Comparison of ENCODE assay signal across 8 cellular contexts in the genomic region with DNA sequence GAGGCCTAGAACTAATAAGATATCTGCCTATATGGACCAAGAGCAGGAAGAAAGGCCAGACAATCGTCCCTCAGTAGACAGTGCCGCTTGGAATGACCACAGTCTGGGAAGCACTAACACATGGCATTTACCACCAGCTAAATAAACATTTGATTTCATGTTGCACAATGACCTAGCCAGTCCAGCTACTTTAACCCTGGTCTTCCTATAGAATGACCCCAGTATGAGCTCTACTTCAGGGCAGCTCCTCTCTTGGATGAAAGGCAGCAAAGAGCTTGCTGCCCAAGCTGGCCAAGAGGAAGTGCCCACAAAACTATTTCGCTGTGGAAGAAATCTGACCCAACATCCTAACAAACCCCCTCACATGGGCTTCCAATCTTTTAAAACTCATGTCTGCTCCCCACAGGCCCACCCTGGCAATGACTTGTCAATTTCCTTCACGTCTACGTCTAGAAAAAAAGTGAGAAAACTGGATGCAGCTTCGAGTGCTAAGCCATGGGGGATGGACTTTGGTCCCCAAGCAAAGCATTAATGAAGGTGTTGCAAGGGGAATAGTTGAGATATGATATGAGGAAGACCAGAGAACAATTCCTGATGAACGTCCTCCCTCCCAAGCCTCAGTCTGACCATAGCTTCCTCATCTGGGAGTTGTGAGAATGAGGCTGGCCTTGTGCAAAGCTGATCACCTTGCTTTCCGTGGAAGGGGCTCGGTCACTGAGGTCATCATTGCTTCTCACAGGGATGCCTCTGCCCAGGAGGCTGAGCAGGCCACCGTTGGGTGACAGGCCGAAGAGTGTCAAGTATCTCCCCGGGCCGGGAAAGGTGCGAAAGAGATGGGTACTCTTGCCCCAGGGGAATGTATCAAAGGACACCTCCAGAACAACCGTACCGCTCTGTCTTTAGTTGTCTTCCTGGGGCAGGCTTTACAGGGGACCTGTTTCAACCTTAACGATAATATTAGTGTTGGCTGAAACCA. TPM values are rescaled to one million over a fixed set of nuclear protein-coding genes. Genes with fewer than 3 reads are reported as not detected.
A peak's percentile ranks its signal among the peaks of the same experiment; 100 is the strongest.
DNase-seq lines count a peak whose midpoint lies in the region; ATAC-seq, FAIRE-seq and TF ChIP-seq lines count a peak whose summit lies in the region.

No MANE protein-coding gene starts in this region.

- H2AFZ ChIP-seq in HCT116 (ENCODE audit: low read depth, low read length, poor library complexity, severe bottlenecking): no peak overlapping the region

- peak overlapping the region; percentile 86 to 99 (median 94) for H3K4me2 ChIP-seq in BLaER1 treated with 17β-estradiol and CSF1 and Interleukin-3, amounts not matched to agents 10 nM and 100 nM
- peak overlapping the region; percentile 76 for H3K4me2 ChIP-seq in HCT116 (ENCODE audit: low read length)

- peak overlapping the region; percentile 72 to 86 (median 81) for H3K9ac ChIP-seq in BLaER1 treated with 17β-estradiol and CSF1 and Interleukin-3, amounts not matched to agents 10 nM and 100 nM
- H3K9ac ChIP-seq in HCT116 (ENCODE audit: low read length) (peak overlapping the region; percentile 54), skeletal muscle tissue (ENCODE audit: low read depth in 1 of 3, low read length in 3 of 3) (peak overlapping the region; percentile 85 to 87 (median 87))

- peak overlapping the region; percentile 67 to 87 (median 78) for H3K4me3 ChIP-seq in BLaER1 treated with 17β-estradiol and CSF1 and Interleukin-3, amounts not matched to agents 10 nM and 100 nM
- peak overlapping the region; percentile 63 to 69 for H3K4me3 ChIP-seq in HCT116 (replicated peaks in 1 of 2; ENCODE audit: low read depth in 1 of 2, low read length in 2 of 2)
- peak overlapping the region; percentile 83 to 94 (median 92) for H3K4me3 ChIP-seq in skeletal muscle tissue (ENCODE audit: low read length in 3 of 3)

- TF ChIP-seq POLR2A in HCT116 (IDR thresholded peaks at IDR 0.05; ENCODE audit: borderline replicate concordance, extremely low read depth, insufficient read depth, insufficient read length) (no peak), H54 (IDR thresholded peaks at IDR 0.05; ENCODE audit: low read depth, low read length) (no peak)

- RAD21 ChIA-PET in HCT116 (lab: Charles Lee; ENCODE audit: low non-redundant PET in 1 of 2, low total read pairs in 2 of 2, uncharacterized antibody in 2 of 2, unreplicated experiment in 2 of 2): no interaction called here

- peak overlapping the region; percentile 36 to 82 (median 77); a peak in 19 of 22 replicates for H3K27ac ChIP-seq in BLaER1 treated with 17β-estradiol and CSF1 and Interleukin-3, amounts not matched to agents 10 nM and 100 nM
- H3K27ac ChIP-seq in HCT116 (ENCODE audit: low read depth, low read length): peak overlapping the region; percentile 53; the same call in 1 of the 2 replicates
- H3K27ac ChIP-seq in skeletal muscle tissue (ENCODE audit: low read depth, low read length): peak overlapping the region; percentile 69

- H3K79me2 ChIP-seq in HCT116 (ENCODE audit: insufficient read depth, low read length): no peaks in the 10 kb centered on the region

- H3K4me1 Mint-ChIP-seq in activated CD8-positive, alpha-beta T cell treated with anti-CD3 and anti-CD28 coated beads for 36 hours (ENCODE audit: low read depth): peaks cover 27% of the 10 kb centered on the region

- TF ChIP-seq CTCF in HCT116 (IDR thresholded peaks at IDR 0.05 in 2 of 3, conservative IDR thresholded peaks at IDR 0.05 in 1 of 3; ENCODE audit: borderline replicate concordance in 1 of 3, insufficient read depth in 1 of 3, low read depth in 2 of 3, low read length in 2 of 3): no peak
- no peak for TF ChIP-seq CTCF in activated CD8-positive, alpha-beta T cell treated with anti-CD3 and anti-CD28 coated beads for 36 hours (IDR thresholded peaks at IDR 0.05)

- DNase-seq in HCT116 (ENCODE audit: low read depth, low spot score): no peak
- peak; percentile 36 for DNase-seq in activated CD8-positive, alpha-beta T cell treated with anti-CD3 and anti-CD28 coated beads for 36 hours
- DNase-seq in left cardiac atrium: no peak
- DNase-seq in H54 (ENCODE audit: insufficient read length, low spot score): no peak

- no peaks in the 10 kb centered on the region for H3K36me3 Mint-ChIP-seq in activated CD8-positive, alpha-beta T cell treated with anti-CD3 and anti-CD28 coated beads for 36 hours (ENCODE audit: low read depth)

- peak overlapping the region; percentile 96 for H3K27ac Mint-ChIP-seq in activated CD8-positive, alpha-beta T cell treated with anti-CD3 and anti-CD28 coated beads for 36 hours

- peak overlapping the region; percentile 79 for H3K4me3 Mint-ChIP-seq in activated CD8-positive, alpha-beta T cell treated with anti-CD3 and anti-CD28 coated beads for 36 hours

- no peak for TF ChIP-seq RAD21 in HCT116 (IDR thresholded peaks at IDR 0.05; ENCODE audit: low read depth)

- TSS peak; percentile 77 for BruUV-seq in HCT116 (replicated peaks; lab: Mats Ljungman, UMichigan)

- H3K27me3 ChIP-seq in BLaER1 treated with 17β-estradiol and CSF1 and Interleukin-3, amounts not matched to agents 10 nM and 100 nM: no peaks in the 10 kb centered on the region
- no peaks in the 10 kb centered on the region for H3K27me3 ChIP-seq in HCT116 (ENCODE audit: insufficient read depth, low read length)
- no peaks in the 10 kb centered on the region for H3K27me3 ChIP-seq in skeletal muscle tissue (ENCODE audit: control insufficient read depth in 3 of 3, insufficient read depth in 3 of 3, low read length in 3 of 3)

- intact Hi-C loops in HCT116 (cut with micrococcal nuclease) (no loop called here), left cardiac atrium (cut with DNase I) (no loop called here)
- intact Hi-C loops in activated CD8-positive, alpha-beta T cell treated with anti-CD3 and anti-CD28 coated beads for 36 hours (cut with micrococcal nuclease): no loop called here

- H3K27me3 Mint-ChIP-seq in activated CD8-positive, alpha-beta T cell treated with anti-CD3 and anti-CD28 coated beads for 36 hours: no peaks in the 10 kb centered on the region

- ATAC-seq in HCT116: no peak; the same call in 1 of the 2 replicates
- ATAC-seq in activated CD8-positive, alpha-beta T cell treated with anti-CD3 and anti-CD28 coated beads for 36 hours: peak; percentile 3
- peak; percentile 10 to 11 for ATAC-seq in left cardiac atrium
- no peak for ATAC-seq in GM19467 (IDR thresholded peaks at IDR 0.05; ENCODE audit: unreplicated experiment)
- no peak for ATAC-seq in GM21381 (IDR thresholded peaks at IDR 0.05; ENCODE audit: unreplicated experiment)

- H3K9me3 ChIP-seq in BLaER1 treated with 17β-estradiol and CSF1 and Interleukin-3, amounts not matched to agents 10 nM and 100 nM (replicated peaks in 1 of 11): no peaks in the 10 kb centered on the region
- no peaks in the 10 kb centered on the region for H3K9me3 ChIP-seq in HCT116 (ENCODE audit: control insufficient read depth in 1 of 2, insufficient read depth in 1 of 2, low read depth in 1 of 2, low read length in 2 of 2)
- H3K9me3 ChIP-seq in skeletal muscle tissue (ENCODE audit: control insufficient read depth in 3 of 3, low read length in 3 of 3): no peaks in the 10 kb centered on the region

- peaks cover 26 to 41% (median 36%) of the 10 kb centered on the region in 10 experiments for H3K4me1 ChIP-seq in BLaER1 treated with 17β-estradiol and CSF1 and Interleukin-3, amounts not matched to agents 10 nM and 100 nM
- H3K4me1 ChIP-seq in HCT116 (ENCODE audit: control insufficient read depth in 1 of 2, insufficient read depth in 2 of 2, low read length in 2 of 2): peaks cover 6 to 18% of the 10 kb centered on the region in 2 experiments; a peak in 3 of 4 replicates
- peaks cover 14 to 19% (median 16%) of the 10 kb centered on the region in 3 donors for H3K4me1 ChIP-seq in skeletal muscle tissue (ENCODE audit: control insufficient read depth in 3 of 3, insufficient read depth in 3 of 3, low read length in 3 of 3)

- no peak for FAIRE-seq in H54 (lab: Jason Lieb, UNC)

- H4K20me1 ChIP-seq in BLaER1 treated with 17β-estradiol and CSF1 and Interleukin-3, amounts not matched to agents 10 nM and 100 nM: no peaks in the 10 kb centered on the region
- no peaks in the 10 kb centered on the region for H4K20me1 ChIP-seq in HCT116 (ENCODE audit: insufficient read depth)

- CTCF ChIA-PET in HCT116 (lab: Charles Lee): interaction anchor here (0.8 kb wide), 1 partner anchor 157 kb away, joined by 3 read pairs; no protein-coding TSS in a partner anchor
- CTCF ChIA-PET in activated CD8-positive, alpha-beta T cell treated with anti-CD3 and anti-CD28 coated beads for 36 hours (lab: Charles Lee): interaction anchor here (0.7 to 2.5 kb wide), 13 partner anchors 8 to 162 kb away, joined by 3 to 13 read pairs (median 4); partner anchors contain the start of genes ARIH2 and PRKAR2A

- no peaks in the 10 kb centered on the region for H3K36me3 ChIP-seq in BLaER1 treated with 17β-estradiol and CSF1 and Interleukin-3, amounts not matched to agents 10 nM and 100 nM
- H3K36me3 ChIP-seq in HCT116 (ENCODE audit: control insufficient read depth in 1 of 2, insufficient read depth in 2 of 2, low read length in 2 of 2): no peaks in the 10 kb centered on the region
- no peaks in the 10 kb centered on the region for H3K36me3 ChIP-seq in skeletal muscle tissue (ENCODE audit: control insufficient read depth in 3 of 3, insufficient read depth in 3 of 3, low read length in 3 of 3)

- POLR2A ChIA-PET in HCT116 (lab: Charles Lee): interaction anchor here (1.5 kb wide), 1 partner anchor 12 kb away, joined by 3 read pairs; no protein-coding TSS in a partner anchor
- POLR2A ChIA-PET in activated CD8-positive, alpha-beta T cell treated with anti-CD3 and anti-CD28 coated beads for 36 hours (lab: Charles Lee): interaction anchor here (0.8 to 2.5 kb wide), 9 partner anchors 11 to 110 kb away, joined by 3 to 28 read pairs (median 4); partner anchors contain the start of genes ARIH2 and WDR6

- no peaks in the 10 kb centered on the region for H3K9me2 ChIP-seq in HCT116 (ENCODE audit: insufficient read depth)

- H3K9me3 Mint-ChIP-seq in activated CD8-positive, alpha-beta T cell treated with anti-CD3 and anti-CD28 coated beads for 36 hours: no peaks in the 10 kb centered on the region

TF ChIP-seq in HCT116, 20 proteins besides CTCF, POLR2A, EP300 and RAD21 (continues in another document):
- TF ChIP-seq SRF (IDR thresholded peaks at IDR 0.05; ENCODE audit: low read depth) (no peak), ZFX (IDR thresholded peaks at IDR 0.05) (no peak)

RNA-seq across cellular contexts. Expression of gene SLC25A20, which starts 1.0 kb away (rescaled TPM):
- 8.7 TPM for total RNA-seq in HCT116 (2021; ENCODE audit: unreplicated experiment)
- 5.0 and 5.1 TPM in 2 replicates for polyA plus RNA-seq in HCT116 (2012)
- 10 to 100 TPM; 14.8 to 16.8 TPM for total RNA-seq in activated CD8-positive, alpha-beta T cell treated with anti-CD3 and anti-CD28 coated beads for 36 hours
- total RNA-seq in left cardiac atrium: 10 to 100 TPM; 53.4 to 55.6 TPM
- total RNA-seq in skeletal muscle tissue: 15.1 TPM

RNA-seq across cellular contexts. Expression of gene ARIH2, which starts 21.0 kb away (rescaled TPM):
- total RNA-seq in HCT116 (2021; ENCODE audit: unreplicated experiment) (105 TPM), left cardiac atrium (100 to 1,000 TPM in 1 of 2 donors, 10 to 100 TPM in 1; 88.0 to 104 TPM), skeletal muscle tissue (51.7 TPM)
- polyA plus RNA-seq in HCT116 (2012): 60.8 and 61.8 TPM in 2 replicates
- 100 to 1,000 TPM in 1 of 2 experiments, 10 to 100 TPM in 1; 98.2 to 115 TPM for total RNA-seq in activated CD8-positive, alpha-beta T cell treated with anti-CD3 and anti-CD28 coated beads for 36 hours

RNA-seq across cellular contexts. Expression of gene PRKAR2A, which starts 50.0 kb away (rescaled TPM):
- 63.3 TPM for total RNA-seq in HCT116 (2021; ENCODE audit: unreplicated experiment)
- polyA plus RNA-seq in HCT116 (2012): 18.3 and 21.9 TPM in 2 replicates
- total RNA-seq in activated CD8-positive, alpha-beta T cell treated with anti-CD3 and anti-CD28 coated beads for 36 hours: 10 to 100 TPM; 31.0 to 32.1 TPM
- 10 to 100 TPM; 42.5 to 56.8 TPM for total RNA-seq in left cardiac atrium
- total RNA-seq in skeletal muscle tissue: 26.6 TPM

Comparison
In these comparisons a context has a peak if more than half of its experiments do, and no peak if none do; other contexts are left out.
1. ATAC-seq: peak in activated CD8-positive, alpha-beta T cell treated with anti-CD3 and anti-CD28 coated beads for 36 hours (single experiment) and left cardiac atrium (2 of 2); none in HCT116 (single experiment), GM19467 (single experiment) and GM21381 (single experiment).
2. Peak in every context shown above with its lines, with median percentiles within 50 percentile points of each other: H3K27ac ChIP-seq, H3K4me3 ChIP-seq and H3K9ac ChIP-seq.